Comparison of ENCODE assay signal across 1 cellular context in the genomic region with DNA sequence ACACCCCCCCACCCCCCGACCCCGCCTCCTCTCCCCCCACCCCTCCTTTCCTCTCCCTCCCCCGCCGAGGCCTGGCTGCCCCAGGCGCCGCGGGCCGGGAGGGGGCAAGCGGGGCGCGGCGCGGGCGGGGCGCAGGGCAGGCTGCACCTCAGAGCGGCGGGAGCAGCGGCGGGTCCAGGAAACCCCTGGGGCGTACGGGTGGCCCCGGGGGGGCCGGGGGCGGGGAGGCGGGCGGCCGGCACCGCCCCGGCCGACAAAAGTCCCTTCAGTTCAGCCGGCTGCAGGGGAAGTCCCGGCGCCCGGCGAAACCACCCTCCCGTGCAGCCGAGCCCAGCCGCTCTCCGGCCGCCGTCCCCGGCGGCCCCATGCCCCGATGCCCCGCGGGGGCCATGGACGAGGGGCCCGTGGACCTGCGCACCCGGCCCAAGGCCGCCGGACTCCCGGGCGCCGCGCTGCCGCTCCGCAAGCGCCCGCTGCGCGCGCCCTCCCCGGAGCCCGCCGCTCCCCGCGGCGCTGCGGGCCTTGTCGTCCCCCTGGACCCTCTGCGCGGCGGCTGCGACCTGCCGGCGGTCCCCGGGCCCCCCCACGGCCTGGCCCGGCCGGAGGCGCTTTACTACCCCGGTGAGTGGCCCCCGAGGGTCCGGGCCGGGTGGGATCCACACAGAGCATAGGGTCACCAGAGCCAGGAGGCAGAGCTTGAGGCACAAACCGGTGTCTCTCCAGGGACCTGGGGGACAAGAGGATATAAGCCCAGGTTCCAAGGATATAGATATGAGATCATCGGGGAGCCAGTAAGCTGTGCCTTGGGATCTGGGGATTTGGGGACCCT.
A peak's percentile ranks its signal among the peaks of the same experiment; 100 is the strongest.
TF ChIP-seq lines count a peak whose summit lies in the region.

A gene with protein sequence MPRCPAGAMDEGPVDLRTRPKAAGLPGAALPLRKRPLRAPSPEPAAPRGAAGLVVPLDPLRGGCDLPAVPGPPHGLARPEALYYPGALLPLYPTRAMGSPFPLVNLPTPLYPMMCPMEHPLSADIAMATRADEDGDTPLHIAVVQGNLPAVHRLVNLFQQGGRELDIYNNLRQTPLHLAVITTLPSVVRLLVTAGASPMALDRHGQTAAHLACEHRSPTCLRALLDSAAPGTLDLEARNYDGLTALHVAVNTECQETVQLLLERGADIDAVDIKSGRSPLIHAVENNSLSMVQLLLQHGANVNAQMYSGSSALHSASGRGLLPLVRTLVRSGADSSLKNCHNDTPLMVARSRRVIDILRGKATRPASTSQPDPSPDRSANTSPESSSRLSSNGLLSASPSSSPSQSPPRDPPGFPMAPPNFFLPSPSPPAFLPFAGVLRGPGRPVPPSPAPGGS (plus strand): TSS at position 283 of the 829 bp plus-strand sequence. CDS start 83 bp downstream, at position 366.

TF ChIP-seq in HepG2, 621 proteins besides CTCF, POLR2A, EP300 and RAD21 (continued from another document):
- peak; percentile 25; the same call in 1 of the 2 replicates for TF ChIP-seq TFDP1 (CRISPR knock-in tag; IDR thresholded peaks at IDR 0.05; ENCODE audit: borderline replicate concordance)
- no peak for TF ChIP-seq RXRA (CRISPR knock-in tag; IDR thresholded peaks at IDR 0.05)
- peak; percentile 31; the same call in 1 of the 2 replicates for TF ChIP-seq ZNF773 (CRISPR knock-in tag; IDR thresholded peaks at IDR 0.05; ENCODE audit: borderline replicate concordance)
- no peak for TF ChIP-seq ZBTB42 (CRISPR knock-in tag; IDR thresholded peaks at IDR 0.05)
- TF ChIP-seq HNRNPLL (IDR thresholded peaks at IDR 0.05; ENCODE audit: low read depth, low read length, poor library complexity, severe bottlenecking), result peak; percentile 28
- TF ChIP-seq RBM39 (IDR thresholded peaks at IDR 0.05; ENCODE audit: low read depth, low read length, poor library complexity, severe bottlenecking), result no peak
- TF ChIP-seq SAP130 (CRISPR knock-in tag; IDR thresholded peaks at IDR 0.05; ENCODE audit: low read depth), result peak; percentile 16; the same call in 1 of the 2 replicates
- peak; percentile 88 for TF ChIP-seq ZBTB2 (CRISPR knock-in tag; IDR thresholded peaks at IDR 0.05; ENCODE audit: low read depth)
- 0 out of 2 replicates have a peak, but pooled peaks have one; percentile 47 for TF ChIP-seq ZNF34 (CRISPR knock-in tag; IDR thresholded peaks at IDR 0.05; ENCODE audit: borderline replicate concordance)
- TF ChIP-seq HES4 (CRISPR knock-in tag; IDR thresholded peaks at IDR 0.05; ENCODE audit: borderline replicate concordance), result 0 out of 2 replicates have a peak, but pooled peaks have one; percentile 34
